Comparison of ENCODE assay signal across 27 cellular contexts in the genomic region with DNA sequence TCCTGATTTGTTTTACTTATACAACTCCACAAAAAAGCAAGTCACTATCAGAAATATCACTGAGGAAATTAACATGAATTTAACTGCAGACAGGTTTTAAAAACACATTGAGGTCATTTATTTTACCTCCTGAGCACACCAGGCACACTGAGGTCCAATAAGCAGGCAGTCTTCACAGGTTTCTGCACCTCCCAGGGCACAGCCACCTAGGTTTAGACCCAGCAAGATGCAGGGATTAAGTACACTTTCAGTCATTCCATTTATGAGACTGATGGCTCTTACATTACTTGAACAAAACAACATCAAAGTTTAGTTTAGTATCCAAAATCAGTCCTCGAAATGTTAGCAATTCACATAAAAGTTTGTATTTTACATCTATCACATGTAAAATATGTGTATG. TPM values are rescaled to one million over a fixed set of nuclear protein-coding genes. Genes with fewer than 3 reads are reported as not detected.
DNase-seq lines count a peak whose midpoint lies in the region; FAIRE-seq and TF ChIP-seq lines count a peak whose summit lies in the region.
"Had no signal": no experiment of that assay in that cellular context is flagged by ENCODE, and none has a peak within 500 bp of the region (broad histone marks: within the 10 kb centered on the region; RNA-seq: fewer than 3 reads in every experiment).

No MANE protein-coding gene starts in this region.

- no peak overlapping the region for H3K14ac ChIP-seq in trophoblast cell (ENCODE audit: low read length)

- peaks cover 7% of the 10 kb centered on the region for H3K79me2 ChIP-seq in trophoblast cell (ENCODE audit: control insufficient read depth, insufficient read depth, low read length, poor library complexity)

- no peak overlapping the region for H2BK5ac ChIP-seq in trophoblast cell (ENCODE audit: low read depth, low read length, poor library complexity)

- H3K36me3 ChIP-seq in duodenal mucosa (ENCODE audit: control insufficient read depth in 1 of 2, insufficient read depth in 2 of 2, low read length in 2 of 2) (peaks cover 0 to 8% of the 10 kb centered on the region in 2 donors), kidney epithelial cell (ENCODE audit: control insufficient read depth, insufficient read depth, low read length) (no peaks in the 10 kb centered on the region), trophoblast cell (ENCODE audit: control insufficient read depth in 1 of 2, insufficient read depth in 2 of 2, low read length in 2 of 2) (peaks cover 9 to 16% of the 10 kb centered on the region in 2 experiments), small intestine (ENCODE audit: control insufficient read depth in 2 of 2, insufficient read depth in 2 of 2, low read length in 2 of 2) (peaks cover 0 to 3% of the 10 kb centered on the region in 2 donors)
- H3K36me3 ChIP-seq: HAP-1 had no signal

- peak overlapping the region; percentile 90 for H3K4ac ChIP-seq in trophoblast cell (ENCODE audit: low read depth, low read length)

- WGBS in trophoblast cell (ENCODE audit: extremely low coverage, insufficient coverage, insufficient read length): no CpG with 5 or more reads among the region's 1 CpG
- whole genome bisulfite sequencing in small intestine, 3 donors: 22 to 74% (median 41%) methylated on average over 1 of the region's 1 CpG

- H3K4me1 ChIP-seq in duodenal mucosa (ENCODE audit: control insufficient read depth in 1 of 2, insufficient read depth in 2 of 2, low read length in 2 of 2) (no peaks in the 10 kb centered on the region), trophoblast cell (ENCODE audit: control insufficient read depth in 1 of 2, insufficient read depth in 2 of 2, low read length in 2 of 2) (peaks cover 12 to 22% of the 10 kb centered on the region in 2 experiments), small intestine (ENCODE audit: control insufficient read depth in 2 of 2, insufficient read depth in 1 of 2, low read depth in 1 of 2, low read length in 1 of 2) (peaks cover 0 to 3% of the 10 kb centered on the region in 2 donors)
- H3K4me1 ChIP-seq: body of pancreas, HAP-1 had no signal

- H3K27ac ChIP-seq in duodenal mucosa (ENCODE audit: low read depth, low read length) (no peak overlapping the region), trophoblast cell (ENCODE audit: low read depth, low read length) (no peak overlapping the region), small intestine (ENCODE audit: low read depth in 1 of 2, low read length in 1 of 2) (no peak overlapping the region)
- H3K27ac ChIP-seq: KMS-11 had no signal

- H2AFZ ChIP-seq in trophoblast cell (ENCODE audit: insufficient read depth, low read length, poor library complexity): no peak overlapping the region

- no peak for FAIRE-seq in small intestine (lab: Jason Lieb, UNC)

- H2BK120ac ChIP-seq in trophoblast cell (ENCODE audit: insufficient read depth, low read length, poor library complexity): peak overlapping the region; percentile 80

- peak overlapping the region in 1 of 2 donors; percentile 48 for H3K9ac ChIP-seq in duodenal mucosa (ENCODE audit: low read depth in 1 of 2, low read length in 2 of 2)
- peak overlapping the region; percentile 79 for H3K9ac ChIP-seq in trophoblast cell (ENCODE audit: low read length)
- H3K9ac ChIP-seq: KMS-11 had no signal

- H4K8ac ChIP-seq in trophoblast cell (ENCODE audit: low read depth, low read length): no peak overlapping the region

- H4K12ac ChIP-seq in trophoblast cell (ENCODE audit: low read depth, low read length): no peak overlapping the region

- H2BK12ac ChIP-seq in trophoblast cell (ENCODE audit: low read length): no peak overlapping the region

- DNase-seq in kidney epithelial cell (ENCODE audit: low read depth) (no peak), trophoblast cell (no peak), small intestine (no peak), HK-2 (ENCODE audit: unreplicated experiment) (no peak), mucosa of gallbladder (ENCODE audit: low spot score) (no peak), KG1 (lab: John Stamatoyannopoulos, UW) (no peak)
- DNase-seq: activated CD4-positive, alpha-beta memory T cell treated with anti-CD3 and anti-CD28 coated beads, Interleukin-2, amount 10 ng/mL, durations not matched to agents 7 days and 5 days; activated CD4-positive, CD25-positive, alpha-beta regulatory T cell; activated effector memory CD4-positive, alpha-beta T cell treated with anti-CD3 and anti-CD28 coated beads, Interleukin-2, amount 50 U/mL, for 16 hours; activated naive CD8-positive, alpha-beta T cell treated with anti-CD3 and anti-CD28 coated beads, Interleukin-2, amount 50 U/mL, for 24 hours; CD4-positive, alpha-beta T cell; DMS 273 treated with DMSO at 0.1 percent for 48 hours; effector memory CD8-positive, alpha-beta T cell; head of caudate nucleus; MV-4-11; naive thymus-derived CD4-positive, alpha-beta T cell; NCI-H1694 treated with DMSO at 0.1 percent for 48 hours; right cardiac atrium; SW 1271 had no signal

- peak overlapping the region; percentile 63 for H3K4me2 ChIP-seq in trophoblast cell (ENCODE audit: low read length)
- H3K4me2 ChIP-seq: KMS-11 had no signal

- H3K79me1 ChIP-seq in trophoblast cell (ENCODE audit: low read length): peaks cover 12% of the 10 kb centered on the region

- peak overlapping the region; percentile 68 for H4K91ac ChIP-seq in trophoblast cell (ENCODE audit: low read depth, low read length)

- H3K9me3 ChIP-seq in duodenal mucosa (ENCODE audit: control insufficient read depth in 1 of 2, low read length in 2 of 2): no peaks in the 10 kb centered on the region
- no peaks in the 10 kb centered on the region for H3K9me3 ChIP-seq in trophoblast cell (ENCODE audit: insufficient read depth, low read depth, low read length)
- no peaks in the 10 kb centered on the region for H3K9me3 ChIP-seq in small intestine (ENCODE audit: control insufficient read depth, low read depth)
- H3K9me3 ChIP-seq: body of pancreas, HAP-1 had no signal

- no peak overlapping the region for H3K18ac ChIP-seq in trophoblast cell (ENCODE audit: low read length)

- TF ChIP-seq CTCF in kidney epithelial cell (IDR thresholded peaks at IDR 0.05; ENCODE audit: insufficient read depth, low read length, poor library complexity, severe bottlenecking): no peak

- H3K4me3 ChIP-seq in duodenal mucosa (ENCODE audit: low read depth in 1 of 2, low read length in 2 of 2) (peak overlapping the region; percentile 71 to 72), kidney epithelial cell (ENCODE audit: low read depth, low read length) (peak overlapping the region; percentile 5), trophoblast cell (ENCODE audit: low read depth, low read length) (peak overlapping the region; percentile 68), small intestine (ENCODE audit: low read depth in 1 of 2, low read length in 2 of 2) (peak overlapping the region in 1 of 2 donors; percentile 42)
- H3K4me3 ChIP-seq: HAP-1 had no signal

- H2AK5ac ChIP-seq in trophoblast cell (ENCODE audit: low read length): no peak overlapping the region

- no peaks in the 10 kb centered on the region for H3K27me3 ChIP-seq in duodenal mucosa (ENCODE audit: control insufficient read depth in 1 of 2, insufficient read depth in 2 of 2, low read length in 2 of 2)
- H3K27me3 ChIP-seq in kidney epithelial cell (ENCODE audit: control insufficient read depth, insufficient read depth, low read length): no peaks in the 10 kb centered on the region
- H3K27me3 ChIP-seq in trophoblast cell (ENCODE audit: insufficient read depth, low read length): no peaks in the 10 kb centered on the region
- H3K27me3 ChIP-seq in small intestine (ENCODE audit: control insufficient read depth in 2 of 2, insufficient read depth in 2 of 2, low read length in 2 of 2): no peaks in the 10 kb centered on the region
- H3K27me3 ChIP-seq: body of pancreas had no signal

- H3K23ac ChIP-seq in trophoblast cell (ENCODE audit: low read length): no peak overlapping the region

RNA-seq across cellular contexts. Expression of a gene that starts 1.0 kb away (rescaled TPM):
- total RNA-seq in kidney epithelial cell (68.5 and 69.1 TPM in 2 replicates), mucosa of gallbladder (48.8 TPM)
- polyA plus RNA-seq in trophoblast cell (2013): 100 and 101 TPM in 2 replicates
- polyA plus RNA-seq in small intestine: 1 to 10 TPM; 3.0 to 5.6 (median 3.9) TPM
- total RNA-seq: activated CD4-positive, alpha-beta memory T cell treated with anti-CD3 and anti-CD28 coated beads, Interleukin-2, amount 10 ng/mL, durations not matched to agents 7 days and 5 days; CD4-positive, alpha-beta T cell; G401; lung microvascular endothelial cell; naive thymus-derived CD4-positive, alpha-beta T cell; omental fat pad; subcutaneous adipose tissue had no signal
- polyA plus RNA-seq: naive thymus-derived CD4-positive, alpha-beta T cell had no signal
